Comparison of ENCODE assay signal across 21 cellular contexts in genomic region chr11:75507571-75507970, GRCh38. TPM values are rescaled to one million over a fixed set of nuclear protein-coding genes. Genes with fewer than 3 reads are reported as not detected.
A peak's percentile ranks its signal among the peaks of the same experiment; 100 is the strongest.
DNase-seq lines count a peak whose midpoint lies in the region; ATAC-seq lines count a peak whose summit lies in the region.
"Had no signal": no experiment of that assay in that cellular context is flagged by ENCODE, and none has a peak within 500 bp of the region (broad histone marks: within the 10 kb centered on the region; RNA-seq: fewer than 3 reads in every experiment).

No MANE protein-coding gene starts in this region.

- no peaks in the 10 kb centered on the region for H3K27me3 ChIP-seq in subcutaneous abdominal adipose tissue (ENCODE audit: control insufficient read depth in 5 of 5, insufficient read depth in 4 of 5, low read length in 5 of 5)
- H3K27me3 ChIP-seq: breast epithelium, gastrocnemius medialis, neutrophil, tibial artery had no signal

- H3K27ac ChIP-seq in subcutaneous abdominal adipose tissue (ENCODE audit: low read depth, low read length), result peak overlapping the region; percentile 59
- H3K27ac ChIP-seq: HL-60, neutrophil, tibial artery had no signal

- no peaks in the 10 kb centered on the region for H3K36me3 ChIP-seq in subcutaneous abdominal adipose tissue (ENCODE audit: control insufficient read depth in 5 of 5, insufficient read depth in 5 of 5, low read length in 5 of 5)
- H3K36me3 ChIP-seq: breast epithelium, gastrocnemius medialis, neutrophil, tibial artery had no signal

- peak overlapping the region; percentile 45 for H3K27ac Mint-ChIP-seq in activated T-cell treated with anti-CD3 and anti-CD28 coated beads, Interleukin-2, amount 50 U/mL, for 72 hours
- H3K27ac Mint-ChIP-seq in T-cell, result peak overlapping the region; percentile 97
- H3K27ac Mint-ChIP-seq in immature natural killer cell, result peak overlapping the region; percentile 16 to 94 (median 86)
- H3K27ac Mint-ChIP-seq: mesothelial cell of epicardium had no signal

- ATAC-seq in activated T-cell treated with anti-CD3 and anti-CD28 coated beads, Interleukin-2, amount 50 U/mL, for 72 hours (replicated peaks in 1 of 2), result no peak
- ATAC-seq in T-cell (replicated peaks in 1 of 4), result no peak

- no peaks in the 10 kb centered on the region for H3K9me3 ChIP-seq in subcutaneous abdominal adipose tissue (ENCODE audit: control insufficient read depth in 5 of 5, low read length in 5 of 5)
- H3K9me3 ChIP-seq: breast epithelium, gastrocnemius medialis, neutrophil, tibial artery had no signal

- no peaks in the 10 kb centered on the region for H3K9me3 Mint-ChIP-seq in activated T-cell treated with anti-CD3 and anti-CD28 coated beads, Interleukin-2, amount 50 U/mL, for 72 hours
- no peaks in the 10 kb centered on the region for H3K9me3 Mint-ChIP-seq in T-cell
- H3K9me3 Mint-ChIP-seq in immature natural killer cell, result no peaks in the 10 kb centered on the region
- H3K9me3 Mint-ChIP-seq: activated naive CD4-positive, alpha-beta T cell treated with anti-CD3 and anti-CD28 coated beads, Interleukin-2, amount 50 U/mL, for 72 hours; H9; mesothelial cell of epicardium had no signal

- peaks cover 12% of the 10 kb centered on the region for H3K4me1 Mint-ChIP-seq in activated T-cell treated with anti-CD3 and anti-CD28 coated beads, Interleukin-2, amount 50 U/mL, for 72 hours (ENCODE audit: low read depth)
- H3K4me1 Mint-ChIP-seq in T-cell, result peaks cover 20 to 41% (median 31%) of the 10 kb centered on the region in 3 donors
- H3K4me1 Mint-ChIP-seq in immature natural killer cell, result peaks cover 21 to 22% of the 10 kb centered on the region in 2 donors
- H3K4me1 Mint-ChIP-seq: mesothelial cell of epicardium had no signal

- POLR2A ChIA-PET in T-cell (lab: Charles Lee), result no interaction called here

- no peak for DNase-seq in activated T-cell treated with anti-CD3 and anti-CD28 coated beads, Interleukin-2, amount 50 U/mL, for 72 hours
- DNase-seq in activated T-cell treated with anti-CD3 and anti-CD28 coated beads, Interleukin-2, amount 50 U/mL, for 48 hours, result no peak
- DNase-seq in T-cell, result no peak
- DNase-seq in immature natural killer cell, result no peak
- no peak for DNase-seq in hepatic stellate cell (ENCODE audit: low spot score)
- DNase-seq in NCI-H1694 (lab: John Stamatoyannopoulos, UW), result no peak
- no peak for DNase-seq in NCI-H146 treated with DMSO at 0.1 percent for 48 hours (lab: John Stamatoyannopoulos, UW; ENCODE audit: unreplicated experiment)
- DNase-seq: ACHN, gastrocnemius medialis, H9, NCI-H1048, NCI-H2107, NCI-H524 treated with DMSO at 0.1 percent for 48 hours, SHP77, tibial artery had no signal

- no peaks in the 10 kb centered on the region for H3K36me3 Mint-ChIP-seq in activated T-cell treated with anti-CD3 and anti-CD28 coated beads, Interleukin-2, amount 50 U/mL, for 72 hours (ENCODE audit: insufficient read depth in 2 of 2)
- H3K36me3 Mint-ChIP-seq in T-cell (no peaks in the 10 kb centered on the region), immature natural killer cell (no peaks in the 10 kb centered on the region)
- H3K36me3 Mint-ChIP-seq: activated naive CD4-positive, alpha-beta T cell treated with anti-CD3 and anti-CD28 coated beads, Interleukin-2, amount 50 U/mL, for 72 hours; mesothelial cell of epicardium had no signal

- H3K4me3 Mint-ChIP-seq in activated T-cell treated with anti-CD3 and anti-CD28 coated beads, Interleukin-2, amount 50 U/mL, for 72 hours, result no peak overlapping the region
- H3K4me3 Mint-ChIP-seq in T-cell (peak overlapping the region in 1 of 3 donors; percentile 55), immature natural killer cell (peak overlapping the region in 1 of 5 donors; percentile 67)
- H3K4me3 Mint-ChIP-seq: H9, mesothelial cell of epicardium had no signal

- H3K27me3 Mint-ChIP-seq in activated T-cell treated with anti-CD3 and anti-CD28 coated beads, Interleukin-2, amount 50 U/mL, for 72 hours (ENCODE audit: low read depth), result no peaks in the 10 kb centered on the region
- no peaks in the 10 kb centered on the region for H3K27me3 Mint-ChIP-seq in T-cell
- H3K27me3 Mint-ChIP-seq in immature natural killer cell (ENCODE audit: low read depth in 3 of 3), result peaks cover 0 to 3% (median 0%) of the 10 kb centered on the region in 3 donors

- no peak overlapping the region for H3K4me3 ChIP-seq in subcutaneous abdominal adipose tissue (ENCODE audit: low read depth in 1 of 5, low read length in 5 of 5)
- H3K4me3 ChIP-seq: breast epithelium, gastrocnemius medialis, tibial artery had no signal

- H3K9ac ChIP-seq in subcutaneous abdominal adipose tissue (ENCODE audit: low read length in 5 of 5), result peak overlapping the region in 1 of 5 donors; percentile 19

- CTCF ChIA-PET in T-cell (lab: Charles Lee), result interaction anchor here (0.6 kb wide), 2 partner anchors 47 to 802 kb away, joined by 3 read pairs; no protein-coding TSS in a partner anchor

- peaks cover 9 to 91% (median 79%) of the 10 kb centered on the region in 5 donors for H3K4me1 ChIP-seq in subcutaneous abdominal adipose tissue (ENCODE audit: control insufficient read depth in 5 of 5, insufficient read depth in 5 of 5, low read length in 5 of 5)
- H3K4me1 ChIP-seq: breast epithelium had no signal

RNA-seq across cellular contexts. Expression of gene GDPD5, which starts 18.2 kb away (rescaled TPM):
- total RNA-seq in activated T-cell treated with anti-CD3 and anti-CD28 coated beads, Interleukin-2, amount 50 U/mL, for 72 hours, result 10 to 100 TPM; 16.9 to 29.5 TPM
- 10 to 100 TPM; 31.4 to 81.3 (median 70.9) TPM for total RNA-seq in T-cell
- polyA plus RNA-seq in immature natural killer cell, result 1 to 10 TPM; 1.8 to 9.2 (median 4.1) TPM

RNA-seq across cellular contexts. Expression of gene SERPINH1, which starts 54.5 kb away (rescaled TPM):
- total RNA-seq in activated T-cell treated with anti-CD3 and anti-CD28 coated beads, Interleukin-2, amount 50 U/mL, for 72 hours, result 10 to 100 TPM; 17.3 to 20.4 TPM
- total RNA-seq in T-cell, result 10 to 100 TPM in 3 of 5 donors, 1 to 10 TPM in 2; 5.2 to 16.4 (median 13.9) TPM
- polyA plus RNA-seq in immature natural killer cell, result 1 to 10 TPM; 3.4 to 8.4 (median 4.5) TPM

Comparison
In these comparisons a context has a peak if more than half of its experiments do, and no peak if none do; other contexts are left out.
1. H3K27ac Mint-ChIP-seq: peak in every context shown above with its lines; median percentile 97 in T-cell; 86 in immature natural killer cell; 45 in activated T-cell treated with anti-CD3 and anti-CD28 coated beads, Interleukin-2, amount 50 U/mL, for 72 hours.